ENCODE assay signal across 8 cellular contexts in the genomic region with DNA sequence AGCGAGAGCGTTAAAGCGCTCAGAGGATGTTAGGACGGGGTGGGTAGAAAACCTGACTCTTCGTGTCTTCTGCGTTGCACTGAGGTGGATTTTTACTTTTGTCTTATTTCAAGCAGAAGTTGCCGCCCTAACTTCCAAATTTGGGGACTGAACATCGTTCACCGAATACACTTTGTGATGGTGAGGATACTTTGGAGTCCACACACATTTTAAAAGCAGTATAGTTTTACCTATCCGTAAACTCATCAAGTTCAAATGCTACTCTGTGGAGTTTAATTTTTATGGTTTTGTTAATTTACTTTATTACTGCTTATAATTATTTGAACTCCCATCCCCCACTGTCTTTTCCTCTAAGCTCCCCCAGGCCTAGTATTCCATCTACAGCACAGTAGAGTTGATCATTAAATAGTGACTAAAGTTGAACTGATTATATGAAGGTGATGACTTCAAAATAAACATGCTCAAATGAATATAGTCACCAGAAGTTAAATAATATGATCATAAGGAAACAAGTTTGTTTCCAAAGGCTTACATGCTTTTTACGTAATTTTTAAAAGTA. TPM values are rescaled to one million over a fixed set of nuclear protein-coding genes. Genes with fewer than 3 reads are reported as not detected.
DNase-seq lines count a peak whose midpoint lies in the region; ATAC-seq lines count a peak whose summit lies in the region.

No MANE protein-coding gene starts in this region.

- H3K4me3 Mint-ChIP-seq in activated T-helper 1 cell treated with anti-CD3 and anti-CD28 coated beads, Interleukin-12 subunit alpha, Interleukin-12 subunit beta, Interleukin-2, Interleukin-4 antibody, amounts not matched to agents 30 ng/mL and 10 ng/mL and 1 ng/mL, durations not matched to agents 14 hours and 24 hours and 36 hours = peak overlapping the region; percentile 89

- H3K36me3 ChIP-seq in iPS-20b (ENCODE audit: insufficient read depth, low read depth, low read length) (peaks cover 16% of the 10 kb centered on the region; the same call in 1 of the 2 replicates), subcutaneous abdominal adipose tissue (ENCODE audit: control insufficient read depth in 5 of 5, insufficient read depth in 5 of 5, low read length in 5 of 5) (peaks cover 2 to 9% (median 2%) of the 10 kb centered on the region in 5 donors)

- H3K36me3 Mint-ChIP-seq in activated T-helper 1 cell treated with anti-CD3 and anti-CD28 coated beads, Interleukin-12 subunit alpha, Interleukin-12 subunit beta, Interleukin-2, Interleukin-4 antibody, amounts not matched to agents 30 ng/mL and 10 ng/mL and 1 ng/mL, durations not matched to agents 14 hours and 24 hours and 36 hours (ENCODE audit: low read depth) = peaks cover 17% of the 10 kb centered on the region

- H3K4me1 ChIP-seq in iPS-20b (ENCODE audit: insufficient read depth, low read length) (peaks cover 56% of the 10 kb centered on the region), subcutaneous abdominal adipose tissue (ENCODE audit: control insufficient read depth in 5 of 5, insufficient read depth in 5 of 5, low read length in 5 of 5) (peaks cover 0 to 31% (median 28%) of the 10 kb centered on the region in 5 donors)

- ATAC-seq in GM19467 (IDR thresholded peaks at IDR 0.05; ENCODE audit: unreplicated experiment) (no peak), GM21367 (IDR thresholded peaks at IDR 0.05; ENCODE audit: unreplicated experiment) (no peak)

- peaks cover 30% of the 10 kb centered on the region for H3K4me1 Mint-ChIP-seq in activated T-helper 1 cell treated with anti-CD3 and anti-CD28 coated beads, Interleukin-12 subunit alpha, Interleukin-12 subunit beta, Interleukin-2, Interleukin-4 antibody, amounts not matched to agents 30 ng/mL and 10 ng/mL and 1 ng/mL, durations not matched to agents 14 hours and 24 hours and 36 hours (ENCODE audit: low read depth)

- H3K9me3 ChIP-seq in iPS-20b (ENCODE audit: insufficient read depth, low read depth, low read length) (no peaks in the 10 kb centered on the region), subcutaneous abdominal adipose tissue (ENCODE audit: control insufficient read depth in 5 of 5, low read length in 5 of 5) (no peaks in the 10 kb centered on the region)

- H3K27me3 ChIP-seq in iPS-20b (ENCODE audit: insufficient read depth, low read length) (peaks cover 19% of the 10 kb centered on the region; the same call in 1 of the 2 replicates), subcutaneous abdominal adipose tissue (ENCODE audit: control insufficient read depth in 5 of 5, insufficient read depth in 4 of 5, low read length in 5 of 5) (no peaks in the 10 kb centered on the region)

- H3K27ac ChIP-seq in iPS-20b (ENCODE audit: low read length) (no peak overlapping the region), subcutaneous abdominal adipose tissue (ENCODE audit: low read depth, low read length) (peak overlapping the region; percentile 96)

- H3K27me3 Mint-ChIP-seq in activated T-helper 1 cell treated with anti-CD3 and anti-CD28 coated beads, Interleukin-12 subunit alpha, Interleukin-12 subunit beta, Interleukin-2, Interleukin-4 antibody, amounts not matched to agents 30 ng/mL and 10 ng/mL and 1 ng/mL, durations not matched to agents 14 hours and 24 hours and 36 hours (ENCODE audit: insufficient read depth) = no peaks in the 10 kb centered on the region

- H3K27ac Mint-ChIP-seq in activated T-helper 1 cell treated with anti-CD3 and anti-CD28 coated beads, Interleukin-12 subunit alpha, Interleukin-12 subunit beta, Interleukin-2, Interleukin-4 antibody, amounts not matched to agents 30 ng/mL and 10 ng/mL and 1 ng/mL, durations not matched to agents 14 hours and 24 hours and 36 hours = peak overlapping the region; percentile 79

- intact Hi-C loops in activated T-helper 1 cell treated with anti-CD3 and anti-CD28 coated beads, Interleukin-12 subunit alpha, Interleukin-12 subunit beta, Interleukin-2, Interleukin-4 antibody, amounts not matched to agents 30 ng/mL and 10 ng/mL and 1 ng/mL, durations not matched to agents 14 hours and 24 hours and 36 hours (cut with micrococcal nuclease) = loop anchor here (2.0 to 10.0 kb wide), 3 partner anchors 19 to 959 kb away; no protein-coding TSS in a partner anchor

- H3K9me3 Mint-ChIP-seq in activated T-helper 1 cell treated with anti-CD3 and anti-CD28 coated beads, Interleukin-12 subunit alpha, Interleukin-12 subunit beta, Interleukin-2, Interleukin-4 antibody, amounts not matched to agents 30 ng/mL and 10 ng/mL and 1 ng/mL, durations not matched to agents 14 hours and 24 hours and 36 hours = no peaks in the 10 kb centered on the region

- H3K4me3 ChIP-seq in iPS-20b (ENCODE audit: low read length) (peak overlapping the region; percentile 59), subcutaneous abdominal adipose tissue (ENCODE audit: low read depth in 1 of 5, low read length in 5 of 5) (peak overlapping the region; percentile 77 to 86 (median 78))

- H3K9ac ChIP-seq in iPS-20b (ENCODE audit: low read depth, low read length) = peak overlapping the region; percentile 58; the same call in 1 of the 2 replicates
- H3K9ac ChIP-seq in subcutaneous abdominal adipose tissue (ENCODE audit: low read length in 5 of 5) = peak overlapping the region in 4 of 5 donors; percentile 77 to 89 (median 87)

- DNase-seq in SIG-M5 treated with dmso at 0.1 percent for 504 hours (lab: John Stamatoyannopoulos, UW; ENCODE audit: unreplicated experiment) = peak; percentile 45
- DNase-seq in SIG-M5 (lab: John Stamatoyannopoulos, UW) = no peak
- DNase-seq in activated T-helper 1 cell treated with anti-CD3 and anti-CD28 coated beads, Interleukin-12 subunit alpha, Interleukin-12 subunit beta, Interleukin-2, Interleukin-4 antibody, amounts not matched to agents 30 ng/mL and 10 ng/mL and 1 ng/mL, durations not matched to agents 14 hours and 24 hours and 36 hours (ENCODE audit: low spot score) = no peak
- DNase-seq in GDM1 (lab: John Stamatoyannopoulos, UW) = no peak

RNA-seq across cellular contexts. Expression of a gene that starts 0.6 kb away (rescaled TPM):
- 9.6 and 12.5 TPM in 2 replicates for total RNA-seq in activated T-helper 1 cell treated with anti-CD3 and anti-CD28 coated beads, Interleukin-12 subunit alpha, Interleukin-12 subunit beta, Interleukin-2, Interleukin-4 antibody, amounts not matched to agents 30 ng/mL and 10 ng/mL and 1 ng/mL, durations not matched to agents 14 hours and 24 hours and 36 hours

RNA-seq across cellular contexts. Expression of a gene that starts 38.0 kb away (rescaled TPM):
- 43.0 and 43.1 TPM in 2 replicates for total RNA-seq in activated T-helper 1 cell treated with anti-CD3 and anti-CD28 coated beads, Interleukin-12 subunit alpha, Interleukin-12 subunit beta, Interleukin-2, Interleukin-4 antibody, amounts not matched to agents 30 ng/mL and 10 ng/mL and 1 ng/mL, durations not matched to agents 14 hours and 24 hours and 36 hours
